Comparison of ENCODE assay signal across 1 cellular context in the genomic region with DNA sequence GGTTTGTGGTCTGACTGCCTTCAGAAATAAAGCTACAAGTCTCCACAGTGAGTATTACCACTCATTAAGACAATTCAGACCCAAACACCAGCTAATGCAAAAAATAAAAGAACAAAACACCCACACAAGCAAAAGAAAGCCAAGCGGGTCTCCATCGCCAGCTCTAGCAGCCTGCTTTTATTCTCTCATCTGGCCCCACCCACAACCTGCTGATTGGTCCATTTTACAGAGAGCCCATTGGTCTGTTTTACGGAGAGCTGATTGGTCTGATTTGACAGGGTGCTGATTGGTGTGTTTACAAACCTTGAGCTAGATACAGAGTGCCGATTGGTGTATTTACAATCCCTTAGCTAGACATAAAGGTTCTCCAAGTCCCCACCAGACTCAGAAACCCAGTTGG.
TF ChIP-seq lines count a peak whose summit lies in the region.

No MANE protein-coding gene starts in this region.

TF ChIP-seq in HepG2, 621 proteins besides CTCF, POLR2A, EP300 and RAD21:
- peak; percentile 63 for TF ChIP-seq NFYC (CRISPR knock-in tag; IDR thresholded peaks at IDR 0.05)
- peak; percentile 75 for TF ChIP-seq NFYB (CRISPR knock-in tag; IDR thresholded peaks at IDR 0.05)
TF ChIP-seq in HepG2: peak in this region for 2; not testable (repeated sequence) for 619.
